In genomic region chr2:172533687-172534086, GRCh38 we compare ENCODE assay signal across 27 cellular contexts.
"Had no signal": no experiment of that assay in that cellular context is flagged by ENCODE, and none has a peak within 500 bp of the region (broad histone marks: within the 10 kb centered on the region; RNA-seq: fewer than 3 reads in every experiment).

No MANE protein-coding gene starts in this region.

- H3K4me1 ChIP-seq: esophagus muscularis mucosa, foreskin keratinocyte, gastroesophageal sphincter, heart right ventricle, lower lobe of right lung, prostate gland, right atrium auricular region, suprapubic skin, upper lobe of right lung, uterus had no signal

- DNase-seq: effector CD8-positive, alpha-beta T cell; endodermal cell; foreskin keratinocyte; glutamatergic neuron; heart right ventricle; hippocampal formation; left ventricle myocardium superior; lower lobe of right lung; naive thymus-derived CD8-positive, alpha-beta T cell; nephron progenitor cell; nucleus accumbens; stimulated activated CD4-positive, alpha-beta T cell treated with anti-CD3 and anti-CD28 coated beads, Interleukin-2, amount 100 ng/mL, for 24 hours; stimulated activated CD4-positive, alpha-beta T cell treated with anti-CD3 and anti-CD28 coated beads, Interleukin-4, amount 100 ng/mL, for 24 hours; stimulated activated naive CD4-positive, alpha-beta T cell treated with Interleukin-2 at 50 U/mL for 16 hours; transverse colon; upper lobe of right lung; uterus had no signal

- FAIRE-seq: colon, endothelial cell of umbilical vein, keratinocyte had no signal

- H3K9me3 ChIP-seq: esophagus muscularis mucosa, gastroesophageal sphincter, prostate gland, right atrium auricular region, transverse colon, upper lobe of right lung, uterus had no signal

- H3K4me3 ChIP-seq: esophagus muscularis mucosa, gastroesophageal sphincter, heart right ventricle, lower lobe of right lung, prostate gland, right atrium auricular region, suprapubic skin, transverse colon, upper lobe of right lung, uterus had no signal

- H3K27me3 Mint-ChIP-seq: naive thymus-derived CD8-positive, alpha-beta T cell had no signal

- H3K27ac ChIP-seq: esophagus muscularis mucosa, foreskin keratinocyte, gastroesophageal sphincter, heart right ventricle, lower lobe of right lung, prostate gland, right atrium auricular region, suprapubic skin, upper lobe of right lung, uterus had no signal

- ATAC-seq: foreskin keratinocyte; gastroesophageal sphincter; heart right ventricle; left ventricle myocardium superior; lower lobe of right lung; naive thymus-derived CD8-positive, alpha-beta T cell; sciatic nerve; stimulated activated effector memory CD8-positive, alpha-beta T cell treated with anti-CD3 and anti-CD28 coated beads, Interleukin-12 subunit alpha, Interleukin-12 subunit beta, amount 100 ng/mL, for 72 hours; upper lobe of right lung had no signal

- H3K4me3 Mint-ChIP-seq: endodermal cell; nephron progenitor cell; stimulated activated effector memory CD8-positive, alpha-beta T cell treated with anti-CD3 and anti-CD28 coated beads, Interleukin-12 subunit alpha, Interleukin-12 subunit beta, amount 100 ng/mL, for 72 hours had no signal

- H3K27ac Mint-ChIP-seq: endodermal cell; nephron progenitor cell; stimulated activated effector memory CD8-positive, alpha-beta T cell treated with anti-CD3 and anti-CD28 coated beads, Interleukin-12 subunit alpha, Interleukin-12 subunit beta, amount 100 ng/mL, for 72 hours had no signal

- H3K4me1 Mint-ChIP-seq: endodermal cell; nephron progenitor cell; stimulated activated effector memory CD8-positive, alpha-beta T cell treated with anti-CD3 and anti-CD28 coated beads, Interleukin-12 subunit alpha, Interleukin-12 subunit beta, amount 100 ng/mL, for 72 hours had no signal

- H3K27me3 ChIP-seq: esophagus muscularis mucosa, gastroesophageal sphincter, heart right ventricle, right atrium auricular region, suprapubic skin, transverse colon, upper lobe of right lung, uterus had no signal

- H3K36me3 ChIP-seq: esophagus muscularis mucosa, gastroesophageal sphincter, lower lobe of right lung, prostate gland, right atrium auricular region, suprapubic skin, transverse colon, upper lobe of right lung, uterus had no signal
